Comparison of ENCODE assay signal across 1 cellular context in genomic region chr20:7248392-7248992, GRCh38.
TF ChIP-seq lines count a peak whose summit lies in the region.

No MANE protein-coding gene starts in this region.

TF ChIP-seq in GM23338, 12 proteins besides CTCF, POLR2A, EP300 and RAD21 (continued from another document):
- TF ChIP-seq ETS1 (IDR thresholded peaks at IDR 0.05) (no peak), REST (IDR thresholded peaks at IDR 0.05; ENCODE audit: unreplicated experiment) (no peak)
